Comparison of ENCODE assay signal across 25 cellular contexts in genomic region chr9:16150938-16151650, GRCh38.
DNase-seq lines count a peak whose midpoint lies in the region; ATAC-seq and TF ChIP-seq lines count a peak whose summit lies in the region.
"Had no signal": no experiment of that assay in that cellular context is flagged by ENCODE, and none has a peak within 500 bp of the region (broad histone marks: within the 10 kb centered on the region; RNA-seq: fewer than 3 reads in every experiment).

No MANE protein-coding gene starts in this region.

- H3K4me3 Mint-ChIP-seq in activated naive CD8-positive, alpha-beta T cell treated with anti-CD3 and anti-CD28 coated beads, Interleukin-2, amount 10 ng/mL, durations not matched to agents 7 days and 5 days: peak overlapping the region; percentile 10
- H3K4me3 Mint-ChIP-seq: B cell, endodermal cell, GM23338, T-helper 17 cell had no signal

- TF ChIP-seq CTCF in body of pancreas (IDR thresholded peaks at IDR 0.05): no peak

- H3K4me1 ChIP-seq in mesenchymal stem cell (ENCODE audit: control insufficient read depth, insufficient read depth, low read depth, low read length): peaks cover 6% of the 10 kb centered on the region
- no peaks in the 10 kb centered on the region for H3K4me1 ChIP-seq in thymus (ENCODE audit: control insufficient read depth, insufficient read depth, low read length)
- peaks cover 12% of the 10 kb centered on the region for H3K4me1 ChIP-seq in body of pancreas

- no peak overlapping the region for H2BK5ac ChIP-seq in mesenchymal stem cell (ENCODE audit: low read depth, low read length, poor library complexity, severe bottlenecking)

- no peak overlapping the region for H2BK120ac ChIP-seq in mesenchymal stem cell (ENCODE audit: low read depth, low read length)

- H3K27ac ChIP-seq in mesenchymal stem cell (ENCODE audit: low read length, poor library complexity, severe bottlenecking) (no peak overlapping the region), thymus (ENCODE audit: low read depth) (peak overlapping the region; percentile 2), body of pancreas (no peak overlapping the region)
- H3K27ac ChIP-seq: tibial artery, VCaP had no signal

- no peak overlapping the region for H3K27ac Mint-ChIP-seq in activated naive CD8-positive, alpha-beta T cell treated with anti-CD3 and anti-CD28 coated beads, Interleukin-2, amount 10 ng/mL, durations not matched to agents 7 days and 5 days
- H3K27ac Mint-ChIP-seq: B cell, endodermal cell, GM23338, T-helper 17 cell had no signal

- H3K9me3 ChIP-seq in mesenchymal stem cell (ENCODE audit: control insufficient read depth, low read length) (no peaks in the 10 kb centered on the region), thymus (ENCODE audit: control insufficient read depth) (no peaks in the 10 kb centered on the region), body of pancreas (no peaks in the 10 kb centered on the region)
- H3K9me3 ChIP-seq: tibial artery had no signal

- peak; percentile 48 for DNase-seq in SKM-1 treated with dmso at 0.1 percent for 144 hours (lab: John Stamatoyannopoulos, UW; ENCODE audit: unreplicated experiment)
- DNase-seq in SKM-1 (lab: John Stamatoyannopoulos, UW; ENCODE audit: unreplicated experiment): no peak
- no peak for DNase-seq in activated naive CD8-positive, alpha-beta T cell treated with anti-CD3 and anti-CD28 coated beads, Interleukin-2, amount 10 ng/mL, durations not matched to agents 7 days and 5 days
- peak; percentile 9 for DNase-seq in mesenchymal stem cell
- no peak for DNase-seq in stimulated activated CD4-positive, alpha-beta T cell treated with anti-CD3 and anti-CD28 coated beads, Interleukin-4, amount 100 ng/mL, for 4 hours
- no peak for DNase-seq in erythroblast (lab: John Stamatoyannopoulos, UW)
- no peak for DNase-seq in body of pancreas
- DNase-seq: 8988T; activated CD4-positive, alpha-beta T cell treated with anti-CD3 and anti-CD28 coated beads, Interleukin-2, amount 50 U/mL, for 4 hours; activated gamma-delta T cell treated with Interleukin-2 at 50 U/mL for 16 hours; COR-L47; endodermal cell; hippocampal formation; kidney; mesendoderm; NCI-H2171 treated with DMSO at 0.1 percent for 48 hours; NCI-H69; SHP77 treated with DMSO at 0.1 percent for 48 hours; stimulated activated CD4-positive, alpha-beta T cell treated with anti-CD3 and anti-CD28 coated beads, Interleukin-12 subunit alpha, Interleukin-12 subunit beta, amount 100 ng/mL, for 4 hours; T-helper 17 cell; tibial artery had no signal

- no peak for TF ChIP-seq POLR2A in erythroblast (IDR thresholded peaks at IDR 0.05; ENCODE audit: low read length)
- TF ChIP-seq POLR2A in body of pancreas (IDR thresholded peaks at IDR 0.05): no peak

- peak overlapping the region in 1 of 2 experiments; percentile 2 for H2BK12ac ChIP-seq in mesenchymal stem cell (ENCODE audit: low read length in 2 of 2)

- WGBS in mesenchymal stem cell: 74% methylated on average over 9 of the region's 9 CpGs
- 76% methylated on average over 9 of the region's 9 CpGs for WGBS in thymus
- WGBS in body of pancreas, 2 donors: 56 to 66% methylated on average over 9 of the region's 9 CpGs

- H3K18ac ChIP-seq in mesenchymal stem cell (ENCODE audit: low read depth in 1 of 2, low read length in 2 of 2): peak overlapping the region in 1 of 2 experiments; percentile 31

- no peak overlapping the region for H3K4me2 ChIP-seq in mesenchymal stem cell (ENCODE audit: low read length, poor library complexity, severe bottlenecking)
- H3K4me2 ChIP-seq: GM23338 had no signal

- no peak overlapping the region for H3K14ac ChIP-seq in mesenchymal stem cell (ENCODE audit: low read length in 2 of 2)

- POLR2A ChIA-PET in activated naive CD8-positive, alpha-beta T cell treated with anti-CD3 and anti-CD28 coated beads, Interleukin-2, amount 10 ng/mL, durations not matched to agents 7 days and 5 days (lab: Charles Lee): no interaction called here

- peaks cover 7% of the 10 kb centered on the region for H3K27me3 Mint-ChIP-seq in activated naive CD8-positive, alpha-beta T cell treated with anti-CD3 and anti-CD28 coated beads, Interleukin-2, amount 10 ng/mL, durations not matched to agents 7 days and 5 days

- H4K8ac ChIP-seq in mesenchymal stem cell (ENCODE audit: low read length): no peak overlapping the region

- H3K9me3 Mint-ChIP-seq in activated naive CD8-positive, alpha-beta T cell treated with anti-CD3 and anti-CD28 coated beads, Interleukin-2, amount 10 ng/mL, durations not matched to agents 7 days and 5 days: no peaks in the 10 kb centered on the region
- H3K9me3 Mint-ChIP-seq: endodermal cell, GM23338 had no signal

- peaks cover 20% of the 10 kb centered on the region for H3K4me1 Mint-ChIP-seq in activated naive CD8-positive, alpha-beta T cell treated with anti-CD3 and anti-CD28 coated beads, Interleukin-2, amount 10 ng/mL, durations not matched to agents 7 days and 5 days

- ATAC-seq in activated naive CD8-positive, alpha-beta T cell treated with anti-CD3 and anti-CD28 coated beads, Interleukin-2, amount 10 ng/mL, durations not matched to agents 7 days and 5 days (ENCODE audit: low read depth): peak; percentile 15
- ATAC-seq in body of pancreas: no peak
- ATAC-seq: GM23338, T-helper 17 cell had no signal

- no peaks in the 10 kb centered on the region for H3K79me1 ChIP-seq in mesenchymal stem cell (replicated peaks; ENCODE audit: low read length, poor library complexity, severe bottlenecking)

- no peak overlapping the region for H3K23ac ChIP-seq in mesenchymal stem cell (ENCODE audit: low read length in 2 of 2)

- H3K27me3 ChIP-seq in mesenchymal stem cell (ENCODE audit: control insufficient read depth in 1 of 2, insufficient read depth in 1 of 2, low read length in 2 of 2) (peaks cover 0 to 3% of the 10 kb centered on the region in 2 experiments), thymus (ENCODE audit: control insufficient read depth, insufficient read depth) (no peaks in the 10 kb centered on the region), body of pancreas (no peaks in the 10 kb centered on the region)
- H3K27me3 ChIP-seq: tibial artery had no signal

- no peaks in the 10 kb centered on the region for H3K36me3 Mint-ChIP-seq in activated naive CD8-positive, alpha-beta T cell treated with anti-CD3 and anti-CD28 coated beads, Interleukin-2, amount 10 ng/mL, durations not matched to agents 7 days and 5 days

- no peak overlapping the region for H2BK15ac ChIP-seq in mesenchymal stem cell (ENCODE audit: low read depth, poor library complexity, severe bottlenecking)

- no peak overlapping the region for H3K4me3 ChIP-seq in mesenchymal stem cell (ENCODE audit: insufficient read depth in 1 of 2, low read depth in 1 of 2, low read length in 2 of 2)
- H3K4me3 ChIP-seq in thymus (ENCODE audit: low read length): no peak overlapping the region
- H3K4me3 ChIP-seq in body of pancreas: no peak overlapping the region
- H3K4me3 ChIP-seq: GM23338, tibial artery had no signal

- intact Hi-C loops in body of pancreas (cut with DNase I): no loop called here

- H2AK5ac ChIP-seq in mesenchymal stem cell (ENCODE audit: low read length, severe bottlenecking): no peak overlapping the region

- H4K91ac ChIP-seq in mesenchymal stem cell (ENCODE audit: low read length): no peak overlapping the region

- no peaks in the 10 kb centered on the region for H3K36me3 ChIP-seq in mesenchymal stem cell (ENCODE audit: control insufficient read depth in 1 of 2, insufficient read depth in 2 of 2, low read depth in 1 of 2, low read length in 2 of 2)
- H3K36me3 ChIP-seq in thymus (ENCODE audit: control insufficient read depth, insufficient read depth): no peaks in the 10 kb centered on the region
- no peaks in the 10 kb centered on the region for H3K36me3 ChIP-seq in body of pancreas (replicated peaks in 1 of 2; ENCODE audit: insufficient read depth in 1 of 2, low read depth in 2 of 2)
- H3K36me3 ChIP-seq: tibial artery had no signal

- no peak overlapping the region for H2AFZ ChIP-seq in mesenchymal stem cell (ENCODE audit: low read depth, low read length)
- H2AFZ ChIP-seq: GM23338 had no signal

- no peak overlapping the region for H3K4ac ChIP-seq in mesenchymal stem cell (ENCODE audit: low read depth in 1 of 2, low read length in 2 of 2)

- H3K9ac ChIP-seq in mesenchymal stem cell (ENCODE audit: low read length): no peak overlapping the region

Comparison
In these comparisons a context has a peak if more than half of its experiments do, and no peak if none do; other contexts are left out.
1. DNase-seq: peak in SKM-1 treated with dmso at 0.1 percent for 144 hours (single experiment) and mesenchymal stem cell (single experiment); none in SKM-1 (single experiment), activated naive CD8-positive, alpha-beta T cell treated with anti-CD3 and anti-CD28 coated beads, Interleukin-2, amount 10 ng/mL, durations not matched to agents 7 days and 5 days (single experiment), stimulated activated CD4-positive, alpha-beta T cell treated with anti-CD3 and anti-CD28 coated beads, Interleukin-4, amount 100 ng/mL, for 4 hours (0 of 2), erythroblast (0 of 2) and body of pancreas (0 of 4).